ENCODE assay signal across 8 cellular contexts in the genomic region with DNA sequence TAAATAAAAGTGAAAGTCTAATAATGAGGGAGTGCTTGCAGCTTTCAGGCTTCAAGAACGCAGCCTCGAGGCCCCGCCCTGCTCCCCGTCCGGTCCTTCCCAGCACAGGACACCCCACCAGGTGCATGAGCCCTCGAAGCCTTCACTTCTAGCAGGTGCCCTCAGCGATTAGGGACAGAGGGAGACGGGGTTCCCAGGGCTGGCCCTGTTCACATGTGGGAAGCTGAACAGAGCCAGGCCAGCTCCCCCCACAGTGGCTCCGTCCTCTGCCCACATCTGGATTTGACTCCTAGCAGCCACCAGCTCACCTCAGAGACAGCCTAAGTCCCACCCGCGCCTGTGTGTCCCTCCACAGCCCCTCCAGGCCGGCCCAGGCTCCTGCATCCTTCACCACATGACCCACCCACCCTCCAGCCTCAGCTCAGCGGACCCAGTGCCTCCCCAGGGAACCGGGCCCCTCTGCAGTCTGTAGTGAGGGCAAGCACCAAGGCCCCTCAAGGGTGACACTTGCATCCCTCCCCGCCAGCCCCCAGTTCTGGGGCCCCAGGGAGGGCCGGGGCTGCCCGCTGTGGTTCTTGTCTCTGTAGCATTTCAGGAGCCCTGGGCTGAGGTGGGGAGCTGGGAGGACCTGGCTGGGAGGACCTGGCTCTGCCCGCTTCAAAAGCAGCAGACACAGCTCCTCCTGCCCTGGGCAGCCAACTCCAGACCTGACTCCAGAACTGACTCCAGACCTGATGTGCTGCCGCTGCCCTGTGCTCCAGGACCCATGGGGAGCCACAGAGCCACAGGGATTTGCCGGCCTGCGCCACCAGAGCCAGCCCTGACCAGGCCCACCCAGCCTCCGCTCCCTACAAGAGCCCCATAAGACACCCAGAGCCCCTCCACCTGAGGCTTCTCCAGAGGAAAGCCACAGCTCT. TPM values are rescaled to one million over a fixed set of nuclear protein-coding genes. Genes with fewer than 3 reads are reported as not detected.
DNase-seq lines count a peak whose midpoint lies in the region; ATAC-seq and TF ChIP-seq lines count a peak whose summit lies in the region.

No MANE protein-coding gene starts in this region.

- intact Hi-C loops in dendritic cell treated with granulocyte-macrophage colony-stimulating factor and Interleukin-4, amounts not matched to agents 40 ng/mL and 50 ng/mL, for 4 days (cut with micrococcal nuclease): loop anchor here (5.0 kb wide), 1 partner anchor 41 kb away; a partner anchor contains a TSS

- no peaks in the 10 kb centered on the region for H3K9me3 ChIP-seq in T-helper 17 cell (ENCODE audit: control insufficient read depth, low read length, poor library complexity, severe bottlenecking)

- H3K27me3 Mint-ChIP-seq in T-helper 17 cell: no peaks in the 10 kb centered on the region
- no peaks in the 10 kb centered on the region for H3K27me3 Mint-ChIP-seq in dendritic cell treated with granulocyte-macrophage colony-stimulating factor and Interleukin-4, amounts not matched to agents 40 ng/mL and 50 ng/mL, for 4 days
- no peaks in the 10 kb centered on the region for H3K27me3 Mint-ChIP-seq in nephron (ENCODE audit: low read depth)
- peaks cover 4% of the 10 kb centered on the region for H3K27me3 Mint-ChIP-seq in endothelial cell (ENCODE audit: unreplicated experiment)

- TF ChIP-seq CTCF in nephron (IDR thresholded peaks at IDR 0.05; ENCODE audit: unreplicated experiment in 3 of 3): no peak
- no peak for TF ChIP-seq CTCF in endothelial cell (IDR thresholded peaks at IDR 0.05; ENCODE audit: unreplicated experiment)

- no peaks in the 10 kb centered on the region for H3K9me3 Mint-ChIP-seq in dendritic cell treated with granulocyte-macrophage colony-stimulating factor and Interleukin-4, amounts not matched to agents 40 ng/mL and 50 ng/mL, for 4 days
- H3K9me3 Mint-ChIP-seq in nephron (no peaks in the 10 kb centered on the region), endothelial cell (ENCODE audit: unreplicated experiment) (no peaks in the 10 kb centered on the region)

- H3K36me3 Mint-ChIP-seq in T-helper 17 cell (ENCODE audit: low read depth) (no peaks in the 10 kb centered on the region), nephron (ENCODE audit: low read depth) (no peaks in the 10 kb centered on the region), endothelial cell (ENCODE audit: low read depth, unreplicated experiment) (no peaks in the 10 kb centered on the region)
- H3K36me3 Mint-ChIP-seq in dendritic cell treated with granulocyte-macrophage colony-stimulating factor and Interleukin-4, amounts not matched to agents 40 ng/mL and 50 ng/mL, for 4 days (ENCODE audit: low read depth): peaks cover 79% of the 10 kb centered on the region

- H3K4me3 Mint-ChIP-seq in T-helper 17 cell (peak overlapping the region; percentile 89), nephron (peak overlapping the region; percentile 23 to 53 (median 50)), endothelial cell (ENCODE audit: unreplicated experiment) (no peak overlapping the region)
- H3K4me3 Mint-ChIP-seq in dendritic cell treated with granulocyte-macrophage colony-stimulating factor and Interleukin-4, amounts not matched to agents 40 ng/mL and 50 ng/mL, for 4 days: peak overlapping the region; percentile 88

- H3K4me1 Mint-ChIP-seq in T-helper 17 cell (peaks cover 20% of the 10 kb centered on the region), nephron (no peaks in the 10 kb centered on the region), endothelial cell (ENCODE audit: unreplicated experiment) (peaks cover 6% of the 10 kb centered on the region)
- H3K4me1 Mint-ChIP-seq in dendritic cell treated with granulocyte-macrophage colony-stimulating factor and Interleukin-4, amounts not matched to agents 40 ng/mL and 50 ng/mL, for 4 days (ENCODE audit: low read depth): peaks cover 80% of the 10 kb centered on the region

- H3K27ac Mint-ChIP-seq in T-helper 17 cell (peak overlapping the region; percentile 78), nephron (no peak overlapping the region), endothelial cell (ENCODE audit: unreplicated experiment) (no peak overlapping the region)
- H3K27ac Mint-ChIP-seq in dendritic cell treated with granulocyte-macrophage colony-stimulating factor and Interleukin-4, amounts not matched to agents 40 ng/mL and 50 ng/mL, for 4 days: peak overlapping the region; percentile 89

- ATAC-seq in T-helper 17 cell (no peak), HG02678 (IDR thresholded peaks at IDR 0.05; ENCODE audit: unreplicated experiment) (no peak)

- DNase-seq in GM03348 (ENCODE audit: low spot score) (peak; percentile 48), T-helper 17 cell (no peak), SKM-1 (lab: John Stamatoyannopoulos, UW; ENCODE audit: unreplicated experiment) (no peak), NCI-H2081 treated with DMSO at 0.1 percent for 48 hours (lab: John Stamatoyannopoulos, UW) (no peak), endothelial cell (ENCODE audit: low spot score) (no peak)

RNA-seq across cellular contexts. Expression of a gene that starts 27.3 kb away (rescaled TPM):
- total RNA-seq in T-helper 17 cell: 100 to 1,000 TPM; 184 to 187 TPM
- 330 TPM for total RNA-seq in endothelial cell (ENCODE audit: unreplicated experiment)

RNA-seq across cellular contexts. Expression of a gene that starts 35.9 kb away (rescaled TPM):
- 10 to 100 TPM; 63.8 to 81.4 TPM for total RNA-seq in T-helper 17 cell
- total RNA-seq in endothelial cell (ENCODE audit: unreplicated experiment): 166 TPM

RNA-seq across cellular contexts. Expression of a gene that starts 43.0 kb away (rescaled TPM):
- total RNA-seq in T-helper 17 cell: 100 to 1,000 TPM in 1 of 2 donors, 10 to 100 TPM in 1; 85.4 to 106 TPM
- 46.4 TPM for total RNA-seq in endothelial cell (ENCODE audit: unreplicated experiment)

Comparison
In these comparisons a context has a peak if more than half of its experiments do, and no peak if none do; other contexts are left out.
1. H3K27ac Mint-ChIP-seq: peak in T-helper 17 cell (single experiment) and dendritic cell treated with granulocyte-macrophage colony-stimulating factor and Interleukin-4, amounts not matched to agents 40 ng/mL and 50 ng/mL, for 4 days (single experiment); none in nephron (0 of 3) and endothelial cell (single experiment).